ENCODE assay signal across 1 cellular context in genomic region chr2:98606431-98606830, GRCh38.
TF ChIP-seq lines count a peak whose summit lies in the region.

No MANE protein-coding gene starts in this region.

TF ChIP-seq in HCT116, 20 proteins besides CTCF, POLR2A, EP300 and RAD21 (continued from another document):
- TF ChIP-seq REST (IDR thresholded peaks at IDR 0.05; ENCODE audit: low read depth), result no peak
- TF ChIP-seq POLR2AphosphoS5 (IDR thresholded peaks at IDR 0.05; ENCODE audit: low read depth, low read length), result no peak
- TF ChIP-seq EZH2phosphoT487 (IDR thresholded peaks at IDR 0.05; ENCODE audit: borderline replicate concordance), result no peak
- no peak for TF ChIP-seq CBX3 (IDR thresholded peaks at IDR 0.05; ENCODE audit: low read depth)
- TF ChIP-seq CEBPB (IDR thresholded peaks at IDR 0.05; ENCODE audit: low read depth), result no peak
- no peak for TF ChIP-seq SRF (IDR thresholded peaks at IDR 0.05; ENCODE audit: low read depth)
- no peak for TF ChIP-seq SIN3A (IDR thresholded peaks at IDR 0.05; ENCODE audit: low read depth)
- TF ChIP-seq YY1 (IDR thresholded peaks at IDR 0.05; ENCODE audit: extremely low read depth, insufficient replicate concordance, low read depth, low read length), result no peak
- no peak for TF ChIP-seq ZFX (IDR thresholded peaks at IDR 0.05)
- no peak for TF ChIP-seq TCF7L2 (IDR thresholded peaks at IDR 0.05; ENCODE audit: borderline replicate concordance, extremely low read depth, insufficient read depth, insufficient read length)
- TF ChIP-seq ELF1 (IDR thresholded peaks at IDR 0.05; ENCODE audit: borderline replicate concordance, low read depth), result no peak
- TF ChIP-seq, protein P1, sequence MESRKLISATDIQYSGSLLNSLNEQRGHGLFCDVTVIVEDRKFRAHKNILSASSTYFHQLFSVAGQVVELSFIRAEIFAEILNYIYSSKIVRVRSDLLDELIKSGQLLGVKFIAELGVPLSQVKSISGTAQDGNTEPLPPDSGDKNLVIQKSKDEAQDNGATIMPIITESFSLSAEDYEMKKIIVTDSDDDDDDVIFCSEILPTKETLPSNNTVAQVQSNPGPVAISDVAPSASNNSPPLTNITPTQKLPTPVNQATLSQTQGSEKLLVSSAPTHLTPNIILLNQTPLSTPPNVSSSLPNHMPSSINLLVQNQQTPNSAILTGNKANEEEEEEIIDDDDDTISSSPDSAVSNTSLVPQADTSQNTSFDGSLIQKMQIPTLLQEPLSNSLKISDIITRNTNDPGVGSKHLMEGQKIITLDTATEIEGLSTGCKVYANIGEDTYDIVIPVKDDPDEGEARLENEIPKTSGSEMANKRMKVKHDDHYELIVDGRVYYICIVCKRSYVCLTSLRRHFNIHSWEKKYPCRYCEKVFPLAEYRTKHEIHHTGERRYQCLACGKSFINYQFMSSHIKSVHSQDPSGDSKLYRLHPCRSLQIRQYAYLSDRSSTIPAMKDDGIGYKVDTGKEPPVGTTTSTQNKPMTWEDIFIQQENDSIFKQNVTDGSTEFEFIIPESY (IDR thresholded peaks at IDR 0.05; ENCODE audit: extremely low read depth, insufficient replicate concordance, low read length), result no peak
- TF ChIP-seq ZNF274 (IDR thresholded peaks at IDR 0.05; ENCODE audit: low read depth, low read length), result no peak
- no peak for TF ChIP-seq SP1 (IDR thresholded peaks at IDR 0.05; ENCODE audit: low read depth)
- no peak for TF ChIP-seq ATF3 (IDR thresholded peaks at IDR 0.05)
